In the genomic region with DNA sequence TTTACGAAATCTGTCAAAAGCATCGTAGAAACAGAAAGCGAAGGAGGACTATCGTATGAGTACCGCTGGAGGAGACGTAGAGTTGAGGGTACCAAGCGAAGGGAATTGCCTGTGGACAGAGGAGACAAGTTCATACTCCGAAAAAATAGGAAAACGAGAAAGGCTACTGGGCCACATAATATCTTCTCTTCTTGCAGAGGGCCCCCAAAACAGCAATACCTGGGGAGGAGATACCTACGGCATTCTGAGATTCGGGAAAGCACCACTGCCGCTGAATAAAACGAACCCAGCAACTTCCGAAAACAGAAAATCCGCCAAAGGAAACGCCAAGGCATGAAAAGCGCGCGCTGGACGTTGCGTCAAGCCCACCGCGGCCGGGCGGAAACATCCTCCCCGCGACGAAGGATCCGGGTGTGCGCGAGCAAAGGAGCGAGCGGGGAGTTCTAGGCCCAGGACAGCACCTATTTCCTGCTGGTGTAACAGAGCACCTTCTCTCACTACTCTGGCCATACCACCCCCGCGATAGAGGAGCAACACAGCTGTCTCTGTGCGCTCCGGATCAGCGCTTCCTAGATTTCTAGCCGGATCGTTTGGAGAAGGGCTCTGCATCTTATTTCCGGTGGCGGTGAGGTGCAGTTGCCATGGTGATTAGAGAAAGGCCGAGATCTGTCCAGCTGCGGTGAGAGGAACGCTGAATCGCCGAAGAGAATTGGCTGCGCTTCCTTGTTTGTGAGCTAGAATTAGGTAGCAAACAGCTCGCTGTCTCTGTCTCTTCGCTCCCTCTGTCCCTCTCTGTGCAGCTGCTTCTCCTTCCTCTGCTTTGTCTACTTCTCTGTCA, we compare ENCODE assay signal across 1 cellular context.
TF ChIP-seq lines count a peak whose summit lies in the region.

A gene with protein sequence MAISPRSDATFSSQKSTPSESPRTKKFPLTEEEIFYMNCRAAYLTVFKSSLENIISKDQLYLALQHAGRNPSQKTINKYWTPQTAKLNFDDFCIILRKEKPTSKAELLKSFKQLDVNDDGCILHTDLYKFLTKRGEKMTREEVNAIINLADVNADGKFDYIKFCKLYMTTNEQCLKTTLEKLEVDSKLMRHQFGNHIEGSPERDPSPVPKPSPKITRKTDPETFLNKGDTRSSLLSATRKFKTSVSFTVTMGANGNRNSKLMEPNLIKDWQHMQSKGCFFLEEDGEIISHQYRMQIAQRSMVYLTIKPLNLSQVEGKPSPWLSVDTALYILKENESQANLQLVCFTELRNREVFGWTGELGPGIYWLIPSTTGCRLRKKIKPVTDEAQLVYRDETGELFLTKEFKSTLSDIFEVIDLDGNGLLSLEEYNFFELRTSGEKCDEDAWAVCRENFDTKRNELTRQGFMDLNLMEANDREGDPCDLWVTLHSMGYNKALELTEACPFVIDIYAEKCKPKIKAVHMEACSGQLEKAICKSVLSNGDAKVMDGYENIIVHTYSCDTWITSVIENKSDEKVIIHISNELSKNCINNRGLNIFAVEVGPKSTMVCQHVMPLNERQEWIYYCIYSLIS (plus strand): TSS at position 635 of the 838 bp plus-strand sequence. CDS start 2,048 bp downstream, outside the sequence.
Gene ITGB3BP (minus strand): TSS at position 335 of the 838 bp plus-strand sequence. CDS start 92 bp downstream, at position 243.

TF ChIP-seq in K562, 482 proteins besides CTCF, POLR2A, EP300 and RAD21 (continued from another document and continues in another):
- peak in 1 of 2 experiments; percentile 22; a peak in 1 of 4 replicates for TF ChIP-seq ZNF318 (IDR thresholded peaks at IDR 0.05; ENCODE audit: borderline replicate concordance in 1 of 2, low read depth in 1 of 2)
- TF ChIP-seq NFATC3 (IDR thresholded peaks at IDR 0.05), result peak; percentile 92
- TF ChIP-seq ZNF764 (CRISPR knock-in tag; IDR thresholded peaks at IDR 0.05; ENCODE audit: low read depth), result 0 out of 2 replicates have a peak, but pooled peaks have one; percentile 18
- peak; percentile 88 to 98 for TF ChIP-seq ARNT (IDR thresholded peaks at IDR 0.05)
- TF ChIP-seq CTBP1 (IDR thresholded peaks at IDR 0.05; ENCODE audit: borderline replicate concordance), result peak; percentile 99
- no peak for TF ChIP-seq ZNF707 (CRISPR knock-in tag; conservative IDR thresholded peaks at IDR 0.05)
- TF ChIP-seq, protein P1, sequence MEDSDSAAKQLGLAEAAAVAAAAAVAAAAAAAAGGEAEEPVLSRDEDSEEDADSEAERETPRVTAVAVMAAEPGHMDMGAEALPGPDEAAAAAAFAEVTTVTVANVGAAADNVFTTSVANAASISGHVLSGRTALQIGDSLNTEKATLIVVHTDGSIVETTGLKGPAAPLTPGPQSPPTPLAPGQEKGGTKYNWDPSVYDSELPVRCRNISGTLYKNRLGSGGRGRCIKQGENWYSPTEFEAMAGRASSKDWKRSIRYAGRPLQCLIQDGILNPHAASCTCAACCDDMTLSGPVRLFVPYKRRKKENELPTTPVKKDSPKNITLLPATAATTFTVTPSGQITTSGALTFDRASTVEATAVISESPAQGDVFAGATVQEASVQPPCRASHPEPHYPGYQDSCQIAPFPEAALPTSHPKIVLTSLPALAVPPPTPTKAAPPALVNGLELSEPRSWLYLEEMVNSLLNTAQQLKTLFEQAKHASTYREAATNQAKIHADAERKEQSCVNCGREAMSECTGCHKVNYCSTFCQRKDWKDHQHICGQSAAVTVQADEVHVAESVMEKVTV (CRISPR knock-in tag; IDR thresholded peaks at IDR 0.05), result 0 out of 2 replicates have a peak, but pooled peaks have one; percentile 24
- TF ChIP-seq RBBP5 (IDR thresholded peaks at IDR 0.05; ENCODE audit: borderline replicate concordance, insufficient read depth, low read length, poor library complexity, severe bottlenecking), result peak; percentile 97
- TF ChIP-seq ARHGAP35 (IDR thresholded peaks at IDR 0.05; ENCODE audit: partially characterized antibody), result no peak
- TF ChIP-seq HINFP (tag; conservative IDR thresholded peaks at IDR 0.05; ENCODE audit: low read depth), result no peak
- TF ChIP-seq ZNF431 (CRISPR knock-in tag; IDR thresholded peaks at IDR 0.05), result 0 out of 2 replicates have a peak, but pooled peaks have one; percentile 29
- TF ChIP-seq PBX2 (CRISPR knock-in tag; IDR thresholded peaks at IDR 0.05; ENCODE audit: low read depth), result no peak
- 0 out of 2 replicates have a peak, but pooled peaks have one; percentile 24 for TF ChIP-seq PBX2 (tag; conservative IDR thresholded peaks at IDR 0.05; ENCODE audit: low read depth)
- TF ChIP-seq RBM25 (IDR thresholded peaks at IDR 0.05; ENCODE audit: low read depth, low read length, severe bottlenecking), result peak; percentile 30
- TF ChIP-seq ZNF668 (CRISPR knock-in tag; IDR thresholded peaks at IDR 0.05), result no peak
- TF ChIP-seq MTA2 (IDR thresholded peaks at IDR 0.05; ENCODE audit: low read depth), result no peak
- no peak for TF ChIP-seq DLX4 (CRISPR knock-in tag; IDR thresholded peaks at IDR 0.05)
- 0 out of 2 replicates have a peak, but pooled peaks have one; percentile 16 for TF ChIP-seq ZNF384 (IDR thresholded peaks at IDR 0.05; ENCODE audit: low read depth, low read length)
- TF ChIP-seq ETV1 (tag; conservative IDR thresholded peaks at IDR 0.05; ENCODE audit: low read depth), result peak; percentile 88
- no peak for TF ChIP-seq PPARD (CRISPR knock-in tag; IDR thresholded peaks at IDR 0.05)
- peak; percentile 94 for TF ChIP-seq SIN3B (IDR thresholded peaks at IDR 0.05; ENCODE audit: low read depth)
- TF ChIP-seq ASH1L (IDR thresholded peaks at IDR 0.05; ENCODE audit: borderline replicate concordance, low read depth, partially characterized antibody), result peak; percentile 50
- TF ChIP-seq, protein P2, sequence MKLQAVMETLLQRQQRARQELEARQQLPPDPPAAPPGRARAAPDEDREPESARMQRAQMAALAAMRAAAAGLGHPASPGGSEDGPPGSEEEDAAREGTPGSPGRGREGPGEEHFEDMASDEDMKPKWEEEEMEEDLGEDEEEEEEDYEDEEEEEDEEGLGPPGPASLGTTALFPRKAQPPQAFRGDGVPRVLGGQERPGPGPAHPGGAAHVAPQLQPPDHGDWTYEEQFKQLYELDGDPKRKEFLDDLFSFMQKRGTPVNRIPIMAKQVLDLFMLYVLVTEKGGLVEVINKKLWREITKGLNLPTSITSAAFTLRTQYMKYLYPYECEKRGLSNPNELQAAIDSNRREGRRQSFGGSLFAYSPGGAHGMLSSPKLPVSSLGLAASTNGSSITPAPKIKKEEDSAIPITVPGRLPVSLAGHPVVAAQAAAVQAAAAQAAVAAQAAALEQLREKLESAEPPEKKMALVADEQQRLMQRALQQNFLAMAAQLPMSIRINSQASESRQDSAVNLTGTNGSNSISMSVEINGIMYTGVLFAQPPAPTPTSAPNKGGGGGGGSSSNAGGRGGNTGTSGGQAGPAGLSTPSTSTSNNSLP (IDR thresholded peaks at IDR 0.05; ENCODE audit: borderline replicate concordance, low read depth, low read length), result 0 out of 2 replicates have a peak, but pooled peaks have one; percentile 32
- TF ChIP-seq ZNF830 (CRISPR knock-in tag; IDR thresholded peaks at IDR 0.05), result peak; percentile 71; the same call in 1 of the 2 replicates
- TF ChIP-seq TFAM (CRISPR knock-in tag; conservative IDR thresholded peaks at IDR 0.05), result no peak
- no peak for TF ChIP-seq STAT6 (CRISPR knock-in tag; IDR thresholded peaks at IDR 0.05)
- TF ChIP-seq CSDE1 (IDR thresholded peaks at IDR 0.05), result peak in 1 of 2 experiments; percentile 92; a peak in 2 of 4 replicates
- no peak; the same call in 1 of the 2 replicates for TF ChIP-seq CBFB (CRISPR knock-in tag; IDR thresholded peaks at IDR 0.05)
- 0 out of 2 replicates have a peak, but pooled peaks have one; percentile 71 for TF ChIP-seq THRAP3 (IDR thresholded peaks at IDR 0.05; ENCODE audit: borderline replicate concordance)
